ENCODE assay signal across 24 cellular contexts in the genomic region with DNA sequence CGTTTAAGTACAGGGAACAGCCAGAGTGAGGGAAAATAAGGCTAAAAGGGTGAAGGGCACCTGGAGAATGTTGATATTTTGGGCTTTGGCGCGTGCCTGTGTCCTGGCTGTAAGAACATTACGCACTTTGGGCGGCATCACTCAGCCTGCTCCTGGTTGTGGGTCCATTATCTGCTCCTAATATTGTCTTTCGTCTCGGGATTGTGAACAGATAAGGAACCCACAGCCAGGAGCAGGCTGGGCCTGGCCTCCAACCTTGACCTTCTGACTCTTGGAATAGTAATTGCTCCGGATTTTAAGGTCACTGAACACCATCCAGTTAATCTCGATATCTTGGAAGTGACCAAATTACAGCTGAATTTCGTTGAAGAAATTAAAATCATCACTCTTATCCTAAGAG.
A peak's percentile ranks its signal among the peaks of the same experiment; 100 is the strongest.
DNase-seq lines count a peak whose midpoint lies in the region; ATAC-seq, FAIRE-seq and TF ChIP-seq lines count a peak whose summit lies in the region.
"Had no signal": no experiment of that assay in that cellular context is flagged by ENCODE, and none has a peak within 500 bp of the region (broad histone marks: within the 10 kb centered on the region; RNA-seq: fewer than 3 reads in every experiment).

No MANE protein-coding gene starts in this region.

- H3K4me1 ChIP-seq in GM23248 (ENCODE audit: insufficient read depth) = peaks cover 27% of the 10 kb centered on the region
- peaks cover 50% of the 10 kb centered on the region for H3K4me1 ChIP-seq in SJSA1 (replicated peaks)
- peaks cover 0 to 18% of the 10 kb centered on the region in 2 donors for H3K4me1 ChIP-seq in kidney (ENCODE audit: control insufficient read depth in 1 of 2, insufficient read depth in 1 of 2, low read depth in 1 of 2, low read length in 2 of 2)
- peaks cover 19 to 26% (median 19%) of the 10 kb centered on the region in 3 donors for H3K4me1 ChIP-seq in skeletal muscle tissue (ENCODE audit: control insufficient read depth in 3 of 3, insufficient read depth in 3 of 3, low read length in 3 of 3)

- H3K9me2 ChIP-seq in GM23248 (ENCODE audit: insufficient read depth) = no peaks in the 10 kb centered on the region

- in situ Hi-C loops in GM23248 (cut with MboI) = no loop called here

- H3K4me3 ChIP-seq in GM23248 (no peak overlapping the region), SJSA1 (no peak overlapping the region), kidney (ENCODE audit: low read length in 2 of 2) (no peak overlapping the region), skeletal muscle tissue (ENCODE audit: low read length in 3 of 3) (no peak overlapping the region)
- H3K4me3 ChIP-seq: dorsolateral prefrontal cortex, MG63, skin epidermis had no signal

- 91 to 93% methylated on average over 10 of the region's 10 CpGs for WGBS in GM23248 (ENCODE audit: low coverage in 1 of 2, low lambda C conversion rate in 2 of 2, missing lambda C conversion rate in 2 of 2), 2 experiments

- DNase-seq in GM23248 (no peak), SJSA1 (ENCODE audit: low read depth in 1 of 2, low spot score in 2 of 2) (no peak), kidney (no peak), dedifferentiated amniotic fluid mesenchymal stem cell (ENCODE audit: extremely low spot score) (no peak), SKM-1 treated with dmso at 0.1 percent for 144 hours (lab: John Stamatoyannopoulos, UW; ENCODE audit: unreplicated experiment) (no peak)
- DNase-seq: CD4-positive, CD25-positive, alpha-beta regulatory T cell; DMS 273 treated with DMSO at 0.1 percent for 48 hours; dorsolateral prefrontal cortex; H7; head of caudate nucleus; immature natural killer cell; naive thymus-derived CD8-positive, alpha-beta T cell; NCI-H187 treated with DMSO at 0.1 percent for 48 hours; NCI-H345; stimulated activated CD4-positive, alpha-beta T cell treated with anti-CD3 and anti-CD28 coated beads, Interleukin-2, amount 100 ng/mL, for 48 hours; SW 1271 had no signal

- peak overlapping the region; percentile 64 for H3K4me2 ChIP-seq in GM23248 (ENCODE audit: unreplicated experiment)

- H3K9ac ChIP-seq in GM23248 = peak overlapping the region; percentile 70
- no peak overlapping the region for H3K9ac ChIP-seq in kidney (ENCODE audit: low read length in 2 of 2)
- peak overlapping the region in 1 of 3 donors; percentile 6 for H3K9ac ChIP-seq in skeletal muscle tissue (ENCODE audit: low read depth in 1 of 3, low read length in 3 of 3)

- no peak for TF ChIP-seq CTCF in kidney (IDR thresholded peaks at IDR 0.05; ENCODE audit: borderline replicate concordance, extremely low read depth, insufficient read depth)

- intact Hi-C loops in kidney (cut with DNase I) = no loop called here

- H3K27me3 ChIP-seq in GM23248 (replicated peaks; ENCODE audit: insufficient read depth) = no peaks in the 10 kb centered on the region
- H3K27me3 ChIP-seq in SJSA1 (replicated peaks) = no peaks in the 10 kb centered on the region
- H3K27me3 ChIP-seq in skeletal muscle tissue (ENCODE audit: control insufficient read depth in 3 of 3, insufficient read depth in 3 of 3, low read length in 3 of 3) = peaks cover 0 to 9% (median 0%) of the 10 kb centered on the region in 3 donors
- H3K27me3 ChIP-seq: dorsolateral prefrontal cortex, MG63 had no signal

- no peaks in the 10 kb centered on the region for H4K20me1 ChIP-seq in GM23248 (ENCODE audit: insufficient read depth)

- no peak overlapping the region for H2AFZ ChIP-seq in GM23248

- H3K9me3 ChIP-seq in GM23248 (ENCODE audit: low read depth) (no peaks in the 10 kb centered on the region), SJSA1 (replicated peaks) (no peaks in the 10 kb centered on the region), kidney (ENCODE audit: control insufficient read depth in 1 of 2, low read length in 2 of 2) (no peaks in the 10 kb centered on the region), skeletal muscle tissue (ENCODE audit: control insufficient read depth in 3 of 3, low read length in 3 of 3) (no peaks in the 10 kb centered on the region)

- ATAC-seq in HG03097 (IDR thresholded peaks at IDR 0.05; ENCODE audit: low FRiP score, unreplicated experiment) = no peak
- ATAC-seq: activated T-helper 17 cell treated with anti-CD3 and anti-CD28 coated beads, Interleukin-2, amount 50 U/mL, for 72 hours; naive thymus-derived CD8-positive, alpha-beta T cell had no signal

- no peak for FAIRE-seq in kidney (lab: Jason Lieb, UNC)
- FAIRE-seq: bronchial epithelial cell, RCC 7860, TTC549 had no signal

- H3F3A ChIP-seq in GM23248 (ENCODE audit: insufficient read depth) = peaks cover 32% of the 10 kb centered on the region

- H3K36me3 ChIP-seq in GM23248 (ENCODE audit: low read depth) (no peaks in the 10 kb centered on the region), SJSA1 (no peaks in the 10 kb centered on the region), kidney (ENCODE audit: control insufficient read depth in 1 of 2, insufficient read depth in 2 of 2, low read length in 2 of 2) (no peaks in the 10 kb centered on the region), skeletal muscle tissue (ENCODE audit: control insufficient read depth in 3 of 3, insufficient read depth in 3 of 3, low read length in 3 of 3) (no peaks in the 10 kb centered on the region)
- H3K36me3 ChIP-seq: MG63 had no signal

- H3K27ac ChIP-seq in GM23248 = peak overlapping the region; percentile 93
- H3K27ac ChIP-seq in SJSA1 = peak overlapping the region; percentile 95
- peak overlapping the region; percentile 18 to 69 for H3K27ac ChIP-seq in kidney (ENCODE audit: low read depth in 2 of 2, low read length in 2 of 2)
- H3K27ac ChIP-seq in skeletal muscle tissue (ENCODE audit: low read depth, low read length) = peak overlapping the region; percentile 65

- H3K79me2 ChIP-seq in GM23248 (ENCODE audit: insufficient read depth) = no peaks in the 10 kb centered on the region

Comparison
In these comparisons a context has a peak if more than half of its experiments do, and no peak if none do; other contexts are left out.
1. H3K27ac ChIP-seq: peak in every context shown above with its lines; median percentile 95 in SJSA1; 93 in GM23248; 65 in skeletal muscle tissue; 44 in kidney.